Comparison of ENCODE assay signal across 23 cellular contexts in the genomic region with DNA sequence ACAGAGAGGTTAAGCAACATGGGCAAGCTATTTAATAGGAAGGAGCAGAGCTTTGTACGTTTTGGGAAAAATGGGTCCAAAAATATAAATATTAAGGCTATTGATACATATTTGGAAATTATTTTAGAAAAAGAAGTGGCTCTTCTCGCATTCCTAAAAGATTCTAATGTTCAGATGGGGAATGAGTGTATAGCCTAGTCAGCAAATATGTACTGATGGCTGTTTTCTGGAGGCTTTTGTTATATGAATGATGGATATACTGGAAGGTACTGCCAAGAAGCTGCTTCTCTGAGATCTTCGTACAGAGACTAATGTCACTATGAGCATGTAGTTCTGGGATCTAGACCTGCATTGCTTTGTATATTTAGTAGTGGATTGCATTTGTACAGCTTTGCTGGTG.
"Had no signal": no experiment of that assay in that cellular context is flagged by ENCODE, and none has a peak within 500 bp of the region (broad histone marks: within the 10 kb centered on the region; RNA-seq: fewer than 3 reads in every experiment).

No MANE protein-coding gene starts in this region.

- H2AFZ ChIP-seq: hepatocyte had no signal

- H3K27ac Mint-ChIP-seq: dendritic cell treated with granulocyte-macrophage colony-stimulating factor and Interleukin-4, amounts not matched to agents 40 ng/mL and 50 ng/mL, for 4 days; type B pancreatic cell had no signal

- H3K27me3 ChIP-seq: colonic mucosa, esophagus muscularis mucosa, gastroesophageal sphincter, heart left ventricle, hepatocyte, left lung, pancreas, stomach, testis, tibial artery had no signal

- H3K9me3 Mint-ChIP-seq: type B pancreatic cell had no signal

- ATAC-seq: foreskin keratinocyte; gastroesophageal sphincter; heart left ventricle; left cardiac atrium; left lung; naive thymus-derived CD8-positive, alpha-beta T cell; pancreas had no signal

- H3K36me3 ChIP-seq: colonic mucosa, esophagus muscularis mucosa, gastroesophageal sphincter, heart left ventricle, left lung, pancreas, stomach, tibial artery had no signal

- H3K4me1 ChIP-seq: colonic mucosa, esophagus muscularis mucosa, foreskin keratinocyte, gastroesophageal sphincter, left lung, stomach, testis, tibial artery had no signal

- H3K27ac ChIP-seq: colonic mucosa, esophagus muscularis mucosa, foreskin keratinocyte, gastroesophageal sphincter, heart left ventricle, left lung, pancreas, stomach, testis, tibial artery had no signal

- DNase-seq: colonic mucosa; effector CD8-positive, alpha-beta T cell; foreskin keratinocyte; heart left ventricle; left cardiac atrium; left lung; mesenchymal stem cell; naive thymus-derived CD8-positive, alpha-beta T cell; pancreas; stimulated activated CD4-positive, alpha-beta T cell treated with anti-CD3 and anti-CD28 coated beads, Interleukin-12 subunit alpha, Interleukin-12 subunit beta, amount 100 ng/mL, for 4 hours; stimulated activated CD4-positive, alpha-beta T cell treated with anti-CD3 and anti-CD28 coated beads, Interleukin-1b, Interleukin-23, amount 100 ng/mL, for 48 hours; stimulated activated CD4-positive, alpha-beta T cell treated with anti-CD3 and anti-CD28 coated beads, Interleukin-4, amount 100 ng/mL, for 1 hour; stimulated activated CD8-positive, alpha-beta memory T cell treated with anti-CD3 and anti-CD28 coated beads, Interleukin-4, amount 100 ng/mL, for 48 hours; stimulated activated naive CD4-positive, alpha-beta T cell treated with Interleukin-2 at 50 U/mL for 16 hours; stomach; testis; tibial artery had no signal

- H3K27me3 Mint-ChIP-seq: dendritic cell treated with granulocyte-macrophage colony-stimulating factor and Interleukin-4, amounts not matched to agents 40 ng/mL and 50 ng/mL, for 4 days; type B pancreatic cell had no signal

- H3K9me3 ChIP-seq: colonic mucosa, pancreas, testis had no signal

- H3K4me3 Mint-ChIP-seq: dendritic cell treated with granulocyte-macrophage colony-stimulating factor and Interleukin-4, amounts not matched to agents 40 ng/mL and 50 ng/mL, for 4 days; naive thymus-derived CD8-positive, alpha-beta T cell; type B pancreatic cell had no signal

- H3K79me2 ChIP-seq: hepatocyte had no signal

- H3K4me2 ChIP-seq: hepatocyte, smooth muscle cell had no signal

- H3K4me3 ChIP-seq: colonic mucosa, esophagus muscularis mucosa, gastroesophageal sphincter, heart left ventricle, hepatocyte, left lung, pancreas, smooth muscle cell, stomach, testis, tibial artery had no signal
